In the genomic region with DNA sequence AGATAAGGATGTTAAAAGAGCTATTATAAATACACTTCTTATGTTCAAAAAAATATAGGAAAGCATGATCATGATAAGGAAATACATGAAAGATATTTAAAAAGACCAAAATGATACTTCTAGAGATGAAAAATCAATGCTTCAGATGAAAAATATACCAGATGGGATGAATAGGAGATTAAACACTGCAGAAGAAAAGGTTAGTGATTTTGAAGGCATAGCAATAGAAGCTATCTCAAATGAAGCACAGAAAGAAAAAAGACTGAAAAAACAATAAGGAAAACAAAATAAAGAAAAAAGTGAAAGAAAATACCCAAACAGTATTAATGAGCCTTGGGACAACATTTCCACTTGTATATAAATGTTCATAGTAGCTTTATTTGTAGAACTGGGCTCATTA, we compare ENCODE assay signal across 29 cellular contexts.
"Had no signal": no experiment of that assay in that cellular context is flagged by ENCODE, and none has a peak within 500 bp of the region (broad histone marks: within the 10 kb centered on the region; RNA-seq: fewer than 3 reads in every experiment).

No MANE protein-coding gene starts in this region.

- H3K79me2 ChIP-seq: hepatocyte had no signal

- H3K27ac Mint-ChIP-seq: dendritic cell treated with granulocyte-macrophage colony-stimulating factor and Interleukin-4, amounts not matched to agents 40 ng/mL and 50 ng/mL, for 4 days; effector memory CD8-positive, alpha-beta T cell; endodermal cell had no signal

- H3K4me1 Mint-ChIP-seq: endodermal cell had no signal

- H3K4me3 Mint-ChIP-seq: dendritic cell treated with granulocyte-macrophage colony-stimulating factor and Interleukin-4, amounts not matched to agents 40 ng/mL and 50 ng/mL, for 4 days; effector memory CD8-positive, alpha-beta T cell; endodermal cell had no signal

- H3K9me3 ChIP-seq: esophagus squamous epithelium, gastrocnemius medialis had no signal

- DNase-seq: cortex of kidney; dermis blood vessel endothelial cell; dorsolateral prefrontal cortex; effector CD4-positive, alpha-beta T cell; effector CD8-positive, alpha-beta T cell; effector memory CD4-positive, alpha-beta T cell; effector memory CD8-positive, alpha-beta T cell; endodermal cell; erythroblast; esophagus squamous epithelium; foreskin fibroblast; foreskin keratinocyte; foreskin melanocyte; gastrocnemius medialis; glutamatergic neuron; head of caudate nucleus; heart left ventricle; heart right ventricle; hippocampal formation had no signal

- H3K4me1 ChIP-seq: esophagus muscularis mucosa, esophagus squamous epithelium, foreskin keratinocyte, gastrocnemius medialis, gastroesophageal sphincter, heart left ventricle, heart right ventricle had no signal

- H2AFZ ChIP-seq: hepatocyte had no signal

- FAIRE-seq: endometrium, endothelial cell of umbilical vein, frontal cortex had no signal

- H3K4me3 ChIP-seq: coronary artery, dorsolateral prefrontal cortex, esophagus muscularis mucosa, esophagus squamous epithelium, gastrocnemius medialis, gastroesophageal sphincter, heart left ventricle, heart right ventricle, hepatocyte had no signal

- H3K27me3 Mint-ChIP-seq: dendritic cell treated with granulocyte-macrophage colony-stimulating factor and Interleukin-4, amounts not matched to agents 40 ng/mL and 50 ng/mL, for 4 days had no signal

- H3K27ac ChIP-seq: coronary artery, dorsolateral prefrontal cortex, epithelial cell of prostate, esophagus muscularis mucosa, esophagus squamous epithelium, foreskin keratinocyte, gastrocnemius medialis, gastroesophageal sphincter, heart left ventricle, heart right ventricle, hepatocyte had no signal

- ATAC-seq: effector memory CD8-positive, alpha-beta T cell; esophagus mucosa; foreskin keratinocyte; gastrocnemius medialis; gastroesophageal sphincter; heart left ventricle; heart right ventricle had no signal

- H3K4me2 ChIP-seq: hepatocyte had no signal

- H3K36me3 ChIP-seq: esophagus muscularis mucosa, esophagus squamous epithelium, gastrocnemius medialis, gastroesophageal sphincter, heart left ventricle, heart right ventricle had no signal

- H3K27me3 ChIP-seq: dorsolateral prefrontal cortex, esophagus muscularis mucosa, esophagus squamous epithelium, foreskin keratinocyte, gastrocnemius medialis, gastroesophageal sphincter, heart left ventricle, heart right ventricle, hepatocyte had no signal
